Comparison of ENCODE assay signal across 26 cellular contexts in genomic region chr6:50056242-50056641, GRCh38. TPM values are rescaled to one million over a fixed set of nuclear protein-coding genes. Genes with fewer than 3 reads are reported as not detected.
DNase-seq lines count a peak whose midpoint lies in the region; ATAC-seq lines count a peak whose summit lies in the region.
"Had no signal": no experiment of that assay in that cellular context is flagged by ENCODE, and none has a peak within 500 bp of the region (broad histone marks: within the 10 kb centered on the region; RNA-seq: fewer than 3 reads in every experiment).

No MANE protein-coding gene starts in this region.

- no peaks in the 10 kb centered on the region for H3K4me1 Mint-ChIP-seq in activated CD8-positive, alpha-beta T cell treated with anti-CD3 and anti-CD28 coated beads, Interleukin-2, amount 10 ng/mL, durations not matched to agents 7 days and 5 days (ENCODE audit: low read depth)
- no peaks in the 10 kb centered on the region for H3K4me1 Mint-ChIP-seq in activated T-helper 17 cell treated with anti-CD3 and anti-CD28 coated beads, Interleukin-2, amount 50 U/mL, for 72 hours

- H3K36me3 Mint-ChIP-seq in activated CD8-positive, alpha-beta T cell treated with anti-CD3 and anti-CD28 coated beads, Interleukin-2, amount 10 ng/mL, durations not matched to agents 7 days and 5 days (ENCODE audit: low read depth) = no peaks in the 10 kb centered on the region
- H3K36me3 Mint-ChIP-seq in activated T-helper 17 cell treated with anti-CD3 and anti-CD28 coated beads, Interleukin-2, amount 50 U/mL, for 72 hours (ENCODE audit: low read depth) = no peaks in the 10 kb centered on the region

- CTCF ChIA-PET in activated CD8-positive, alpha-beta T cell treated with anti-CD3 and anti-CD28 coated beads, Interleukin-2, amount 10 ng/mL, durations not matched to agents 7 days and 5 days (lab: Charles Lee) = no interaction called here

- H3K9me3 Mint-ChIP-seq in activated CD8-positive, alpha-beta T cell treated with anti-CD3 and anti-CD28 coated beads, Interleukin-2, amount 10 ng/mL, durations not matched to agents 7 days and 5 days (ENCODE audit: insufficient read depth) = no peaks in the 10 kb centered on the region
- no peaks in the 10 kb centered on the region for H3K9me3 Mint-ChIP-seq in activated T-helper 17 cell treated with anti-CD3 and anti-CD28 coated beads, Interleukin-2, amount 50 U/mL, for 72 hours

- no peak overlapping the region for H3K27ac Mint-ChIP-seq in activated CD8-positive, alpha-beta T cell treated with anti-CD3 and anti-CD28 coated beads, Interleukin-2, amount 10 ng/mL, durations not matched to agents 7 days and 5 days
- H3K27ac Mint-ChIP-seq in activated T-helper 17 cell treated with anti-CD3 and anti-CD28 coated beads, Interleukin-2, amount 50 U/mL, for 72 hours = no peak overlapping the region

- peak; percentile 57 for ATAC-seq in GM18502 (IDR thresholded peaks at IDR 0.05; ENCODE audit: poor library complexity, unreplicated experiment)
- ATAC-seq in GM19463 (IDR thresholded peaks at IDR 0.05; ENCODE audit: unreplicated experiment) = peak; percentile 55
- ATAC-seq in HG03025 (IDR thresholded peaks at IDR 0.05; ENCODE audit: low FRiP score, unreplicated experiment) = peak; percentile 82
- peak; percentile 62 for ATAC-seq in HG03565 (IDR thresholded peaks at IDR 0.05; ENCODE audit: unreplicated experiment)
- ATAC-seq in activated CD8-positive, alpha-beta T cell treated with anti-CD3 and anti-CD28 coated beads, Interleukin-2, amount 10 ng/mL, durations not matched to agents 7 days and 5 days = no peak
- no peak for ATAC-seq in GM21360 (IDR thresholded peaks at IDR 0.05; ENCODE audit: unreplicated experiment)
- no peak for ATAC-seq in activated T-helper 17 cell treated with anti-CD3 and anti-CD28 coated beads, Interleukin-2, amount 50 U/mL, for 72 hours (replicated peaks)
- ATAC-seq: HCT116, Panc1 had no signal

- no peak for DNase-seq in activated CD8-positive, alpha-beta T cell treated with anti-CD3 and anti-CD28 coated beads, Interleukin-2, amount 10 ng/mL, durations not matched to agents 7 days and 5 days
- DNase-seq in SKM-1 treated with dmso at 0.1 percent for 144 hours (lab: John Stamatoyannopoulos, UW; ENCODE audit: unreplicated experiment) = no peak
- DNase-seq: Calu3, DMS153, DND-41, KBM-7, MV-4-11, NCI-H1105 treated with DMSO at 0.1 percent for 48 hours, NCI-H2029, NCI-H446, NCI-H524 treated with DMSO at 0.1 percent for 48 hours, NCI-H82, SHP77 treated with DMSO at 0.1 percent for 48 hours had no signal

- no peak overlapping the region for H3K4me3 Mint-ChIP-seq in activated CD8-positive, alpha-beta T cell treated with anti-CD3 and anti-CD28 coated beads, Interleukin-2, amount 10 ng/mL, durations not matched to agents 7 days and 5 days
- no peak overlapping the region for H3K4me3 Mint-ChIP-seq in activated T-helper 17 cell treated with anti-CD3 and anti-CD28 coated beads, Interleukin-2, amount 50 U/mL, for 72 hours

- POLR2A ChIA-PET in activated CD8-positive, alpha-beta T cell treated with anti-CD3 and anti-CD28 coated beads, Interleukin-2, amount 10 ng/mL, durations not matched to agents 7 days and 5 days (lab: Charles Lee) = no interaction called here

- no peaks in the 10 kb centered on the region for H3K27me3 Mint-ChIP-seq in activated CD8-positive, alpha-beta T cell treated with anti-CD3 and anti-CD28 coated beads, Interleukin-2, amount 10 ng/mL, durations not matched to agents 7 days and 5 days (ENCODE audit: low read depth)
- H3K27me3 Mint-ChIP-seq in activated T-helper 17 cell treated with anti-CD3 and anti-CD28 coated beads, Interleukin-2, amount 50 U/mL, for 72 hours = no peaks in the 10 kb centered on the region

RNA-seq across cellular contexts. Expression of gene DEFB112, which starts 6.5 kb away (rescaled TPM):
- not detected for total RNA-seq in activated CD8-positive, alpha-beta T cell treated with anti-CD3 and anti-CD28 coated beads, Interleukin-2, amount 10 ng/mL, durations not matched to agents 7 days and 5 days
- not detected for total RNA-seq in activated T-helper 17 cell treated with anti-CD3 and anti-CD28 coated beads, Interleukin-2, amount 50 U/mL, for 72 hours
- total RNA-seq: A172; Calu3; H4; LHCN-M2; MCF 10A; T-helper 1 cell treated with Interleukin-12 subunit alpha and Interleukin-12 subunit beta and Interleukin-4 antibody, amounts not matched to agents 30 ng/mL and 1 ng/mL, for 36 hours had no signal

RNA-seq across cellular contexts. Expression of gene DEFB110, which starts 34.4 kb away (rescaled TPM):
- not detected for total RNA-seq in activated CD8-positive, alpha-beta T cell treated with anti-CD3 and anti-CD28 coated beads, Interleukin-2, amount 10 ng/mL, durations not matched to agents 7 days and 5 days
- total RNA-seq in activated T-helper 17 cell treated with anti-CD3 and anti-CD28 coated beads, Interleukin-2, amount 50 U/mL, for 72 hours = not detected
- total RNA-seq: A172; Calu3; H4; LHCN-M2; MCF 10A; T-helper 1 cell treated with Interleukin-12 subunit alpha and Interleukin-12 subunit beta and Interleukin-4 antibody, amounts not matched to agents 30 ng/mL and 1 ng/mL, for 36 hours had no signal

Comparison
In these comparisons a context has a peak if more than half of its experiments do, and no peak if none do; other contexts are left out.
1. ATAC-seq: peak in GM18502 (single experiment), GM19463 (single experiment), HG03025 (single experiment) and HG03565 (single experiment); none in activated CD8-positive, alpha-beta T cell treated with anti-CD3 and anti-CD28 coated beads, Interleukin-2, amount 10 ng/mL, durations not matched to agents 7 days and 5 days (single experiment), GM21360 (single experiment) and activated T-helper 17 cell treated with anti-CD3 and anti-CD28 coated beads, Interleukin-2, amount 50 U/mL, for 72 hours (single experiment).